ENCODE assay signal across 23 cellular contexts in the genomic region with DNA sequence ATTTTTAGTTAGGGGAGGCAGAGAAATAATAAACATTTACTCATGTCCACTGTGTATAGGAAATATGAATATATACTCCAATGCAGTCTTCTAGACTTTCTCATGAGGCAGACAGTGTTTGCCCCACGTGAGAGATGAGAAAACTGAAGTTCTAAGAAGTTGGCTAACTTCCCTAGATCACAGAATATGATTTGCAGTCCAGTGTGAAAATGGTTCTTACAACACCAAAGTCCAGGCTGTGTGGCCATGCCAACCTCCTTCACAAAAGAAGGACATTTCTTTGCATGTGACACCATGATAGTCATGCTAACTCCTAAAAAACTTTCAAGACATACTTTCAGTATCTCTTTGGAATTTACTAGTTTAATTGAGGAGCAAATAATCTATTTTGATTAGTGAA.
DNase-seq lines count a peak whose midpoint lies in the region; ATAC-seq, FAIRE-seq and TF ChIP-seq lines count a peak whose summit lies in the region.
"Had no signal": no experiment of that assay in that cellular context is flagged by ENCODE, and none has a peak within 500 bp of the region (broad histone marks: within the 10 kb centered on the region; RNA-seq: fewer than 3 reads in every experiment).

No MANE protein-coding gene starts in this region.

- H3K4me1 ChIP-seq in pancreas: peaks cover 0 to 23% (median 16%) of the 10 kb centered on the region in 3 donors

- no peak for TF ChIP-seq CTCF in Calu3 (IDR thresholded peaks at IDR 0.05; ENCODE audit: unreplicated experiment)
- no peak for TF ChIP-seq CTCF in fibroblast of the aortic adventitia (IDR thresholded peaks at IDR 0.05; ENCODE audit: insufficient read depth, low read length)
- no peak for TF ChIP-seq CTCF in pancreas (IDR thresholded peaks at IDR 0.05)

- peak overlapping the region; percentile 22 for H3K27ac Mint-ChIP-seq in Calu3 (ENCODE audit: unreplicated experiment)
- H3K27ac Mint-ChIP-seq: brain; stimulated activated naive CD8-positive, alpha-beta T cell treated with anti-CD3 and anti-CD28 coated beads, Interleukin-15, Interleukin-2, amounts not matched to agents 100 ng/mL and 50 ng/mL, for 24 hours had no signal

- ATAC-seq in pancreas: peak in 3 of 4 donors; percentile 38 to 49 (median 48)
- no peak for ATAC-seq in HG03469 (IDR thresholded peaks at IDR 0.05; ENCODE audit: unreplicated experiment)
- ATAC-seq: left cardiac atrium had no signal

- peaks cover 72% of the 10 kb centered on the region for H3K4me1 Mint-ChIP-seq in Calu3 (ENCODE audit: low read depth, unreplicated experiment)

- H3K4me3 ChIP-seq in fibroblast of the aortic adventitia (ENCODE audit: low read depth, low read length) (no peak overlapping the region), pancreas (no peak overlapping the region)
- H3K4me3 ChIP-seq: dorsolateral prefrontal cortex had no signal

- H3K36me3 ChIP-seq in pancreas: no peaks in the 10 kb centered on the region

- BruUV-seq in Calu3 (replicated peaks; lab: Mats Ljungman, UMichigan): no TSS peak

- no peaks in the 10 kb centered on the region for H3K27me3 ChIP-seq in pancreas
- H3K27me3 ChIP-seq: dorsolateral prefrontal cortex had no signal

- no peaks in the 10 kb centered on the region for H3K27me3 Mint-ChIP-seq in Calu3 (ENCODE audit: unreplicated experiment)
- H3K27me3 Mint-ChIP-seq: brain; stimulated activated naive CD8-positive, alpha-beta T cell treated with anti-CD3 and anti-CD28 coated beads, Interleukin-15, Interleukin-2, amounts not matched to agents 100 ng/mL and 50 ng/mL, for 24 hours had no signal

- no peak overlapping the region for H3K4me3 Mint-ChIP-seq in Calu3 (ENCODE audit: low read depth, unreplicated experiment)
- H3K4me3 Mint-ChIP-seq: brain; stimulated activated naive CD8-positive, alpha-beta T cell treated with anti-CD3 and anti-CD28 coated beads, Interleukin-15, Interleukin-2, amounts not matched to agents 100 ng/mL and 50 ng/mL, for 24 hours had no signal

- CTCF ChIA-PET in Calu3 (lab: Charles Lee): interaction anchor here (0.9 kb wide), 1 partner anchor 17 kb away, joined by 3 read pairs; no protein-coding TSS in a partner anchor

- H3K9me3 Mint-ChIP-seq in Calu3 (ENCODE audit: low read depth, unreplicated experiment): no peaks in the 10 kb centered on the region
- H3K9me3 Mint-ChIP-seq: stimulated activated naive CD8-positive, alpha-beta T cell treated with anti-CD3 and anti-CD28 coated beads, Interleukin-15, Interleukin-2, amounts not matched to agents 100 ng/mL and 50 ng/mL, for 24 hours had no signal

- H3K36me3 Mint-ChIP-seq in Calu3 (ENCODE audit: insufficient read depth, unreplicated experiment): peaks cover 10% of the 10 kb centered on the region
- H3K36me3 Mint-ChIP-seq: brain had no signal

- no peaks in the 10 kb centered on the region for H3K9me3 ChIP-seq in pancreas

- H3K27ac ChIP-seq in pancreas: no peak overlapping the region
- H3K27ac ChIP-seq: dorsolateral prefrontal cortex had no signal

- DNase-seq in Calu3 (no peak), NCI-H460 (ENCODE audit: extremely low read depth, low read depth) (peak; percentile 45), fibroblast of the aortic adventitia (ENCODE audit: low read depth) (peak; percentile 45), pancreas (no peak), occipital lobe (lab: John Stamatoyannopoulos, UW) (no peak), GF-D8 (lab: John Stamatoyannopoulos, UW) (no peak)
- no peak for DNase-seq in activated CD4-positive, alpha-beta T cell treated with anti-CD3 and anti-CD28 coated beads for 4 hours
- DNase-seq: activated CD4-positive, alpha-beta T cell treated with anti-CD3 and anti-CD28 coated beads for 1 hour; activated CD8-positive, alpha-beta memory T cell treated with anti-CD3 and anti-CD28 coated beads, Interleukin-2, amount 50 U/mL, for 4 hours; activated naive CD4-positive, alpha-beta T cell; AML-193; COR-L47; dorsolateral prefrontal cortex; GOT3; left cardiac atrium; NCI-H1694 treated with DMSO at 0.1 percent for 48 hours; NCI-H446; posterior cingulate gyrus; SHP77; stimulated activated CD4-positive, alpha-beta T cell treated with anti-CD3 and anti-CD28 coated beads, Interleukin-15, amount 100 ng/mL, for 24 hours had no signal

- no peak for FAIRE-seq in pancreas (lab: Jason Lieb, UNC)

- WGBS in pancreas, 2 donors: 16 to 34% methylated on average over 1 of the region's 1 CpG

- intact Hi-C loops in Calu3 (cut with micrococcal nuclease; ENCODE audit: unreplicated experiment): loop anchor here (10.0 kb wide), 1 partner anchor 411 kb away; no protein-coding TSS in a partner anchor
- intact Hi-C loops in pancreas (cut with DNase I): no loop called here

Comparison
In these comparisons a context has a peak if more than half of its experiments do, and no peak if none do; other contexts are left out.
1. DNase-seq: peak in NCI-H460 (single experiment) and fibroblast of the aortic adventitia (single experiment); none in Calu3 (single experiment), pancreas (0 of 6), occipital lobe (single experiment), activated CD4-positive, alpha-beta T cell treated with anti-CD3 and anti-CD28 coated beads for 4 hours (0 of 2) and GF-D8 (single experiment).